Comparison of ENCODE assay signal across 1 cellular context in the genomic region with DNA sequence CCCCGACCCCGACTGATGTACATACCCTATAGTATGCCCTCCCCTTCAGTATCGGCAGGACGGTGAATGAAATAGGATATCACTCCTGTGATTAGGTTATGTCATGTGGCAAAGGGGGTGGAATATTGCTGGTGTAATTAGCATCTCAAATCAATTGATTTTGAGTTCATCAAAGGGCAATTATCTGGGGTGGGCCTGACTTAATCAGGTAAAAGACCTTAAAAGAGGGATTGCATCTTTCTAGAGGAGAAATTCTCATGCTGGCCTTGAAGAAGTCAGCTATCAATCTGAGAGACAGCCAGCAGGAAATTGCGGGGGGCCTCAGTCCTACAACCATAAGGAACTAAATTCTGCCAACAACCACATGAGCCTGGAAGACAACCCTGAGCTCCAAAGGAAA.
TF ChIP-seq lines count a peak whose summit lies in the region.

No MANE protein-coding gene starts in this region.

TF ChIP-seq in K562, 482 proteins besides CTCF, POLR2A, EP300 and RAD21 (continued from another document):
- TF ChIP-seq, protein P1, sequence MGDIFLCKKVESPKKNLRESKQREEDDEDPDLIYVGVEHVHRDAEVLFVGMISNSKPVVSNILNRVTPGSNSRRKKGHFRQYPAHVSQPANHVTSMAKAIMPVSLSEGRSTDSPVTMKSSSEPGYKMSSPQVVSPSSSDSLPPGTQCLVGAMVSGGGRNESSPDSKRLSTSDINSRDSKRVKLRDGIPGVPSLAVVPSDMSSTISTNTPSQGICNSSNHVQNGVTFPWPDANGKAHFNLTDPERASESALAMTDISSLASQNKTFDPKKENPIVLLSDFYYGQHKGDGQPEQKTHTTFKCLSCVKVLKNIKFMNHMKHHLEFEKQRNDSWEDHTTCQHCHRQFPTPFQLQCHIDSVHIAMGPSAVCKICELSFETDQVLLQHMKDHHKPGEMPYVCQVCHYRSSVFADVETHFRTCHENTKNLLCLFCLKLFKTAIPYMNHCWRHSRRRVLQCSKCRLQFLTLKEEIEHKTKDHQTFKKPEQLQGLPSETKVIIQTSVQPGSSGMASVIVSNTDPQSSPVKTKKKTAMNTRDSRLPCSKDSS (IDR thresholded peaks at IDR 0.05; ENCODE audit: low read depth, partially characterized antibody) = no peak
- no peak for TF ChIP-seq GTF2E2 (tag; IDR thresholded peaks at IDR 0.05)
